16 cellular contexts compared by ENCODE assay signal in the genomic region with DNA sequence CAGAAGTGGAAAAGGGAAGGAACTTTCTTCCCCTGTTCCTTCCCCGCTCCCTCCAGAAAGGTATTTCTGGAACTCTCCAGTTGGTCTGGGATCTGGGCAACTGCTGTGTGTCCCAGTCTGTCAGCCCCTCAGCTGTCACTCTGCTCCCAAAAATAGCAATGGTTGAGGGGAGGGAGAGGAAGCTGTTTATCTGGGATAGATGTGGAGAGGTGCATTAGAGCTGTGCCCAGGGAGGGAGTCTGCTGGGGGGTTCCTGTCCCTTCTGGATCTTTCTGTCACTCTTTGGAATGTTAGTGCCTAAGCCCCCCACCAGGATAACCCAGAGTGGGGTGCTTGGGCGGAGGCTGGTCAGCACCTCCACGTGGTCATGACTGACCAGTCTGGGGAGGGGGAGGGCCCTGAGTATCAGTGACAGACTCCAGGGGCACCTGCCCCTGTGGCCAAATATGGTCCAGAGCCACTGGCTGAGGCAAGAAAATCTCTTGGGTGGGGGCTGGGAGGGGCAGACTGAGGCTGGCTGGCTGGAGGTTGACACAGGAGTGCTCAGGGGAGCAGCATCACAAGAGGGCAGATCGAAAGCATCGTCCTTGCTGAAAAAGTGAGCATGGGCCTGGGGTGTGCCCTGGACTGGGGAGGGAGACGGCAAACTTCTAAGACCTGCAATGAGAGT. TPM values are rescaled to one million over a fixed set of nuclear protein-coding genes. Genes with fewer than 3 reads are reported as not detected.
DNase-seq lines count a peak whose midpoint lies in the region; ATAC-seq and TF ChIP-seq lines count a peak whose summit lies in the region.
"Had no signal": no experiment of that assay in that cellular context is flagged by ENCODE, and none has a peak within 500 bp of the region (broad histone marks: within the 10 kb centered on the region; RNA-seq: fewer than 3 reads in every experiment).

A gene with protein sequence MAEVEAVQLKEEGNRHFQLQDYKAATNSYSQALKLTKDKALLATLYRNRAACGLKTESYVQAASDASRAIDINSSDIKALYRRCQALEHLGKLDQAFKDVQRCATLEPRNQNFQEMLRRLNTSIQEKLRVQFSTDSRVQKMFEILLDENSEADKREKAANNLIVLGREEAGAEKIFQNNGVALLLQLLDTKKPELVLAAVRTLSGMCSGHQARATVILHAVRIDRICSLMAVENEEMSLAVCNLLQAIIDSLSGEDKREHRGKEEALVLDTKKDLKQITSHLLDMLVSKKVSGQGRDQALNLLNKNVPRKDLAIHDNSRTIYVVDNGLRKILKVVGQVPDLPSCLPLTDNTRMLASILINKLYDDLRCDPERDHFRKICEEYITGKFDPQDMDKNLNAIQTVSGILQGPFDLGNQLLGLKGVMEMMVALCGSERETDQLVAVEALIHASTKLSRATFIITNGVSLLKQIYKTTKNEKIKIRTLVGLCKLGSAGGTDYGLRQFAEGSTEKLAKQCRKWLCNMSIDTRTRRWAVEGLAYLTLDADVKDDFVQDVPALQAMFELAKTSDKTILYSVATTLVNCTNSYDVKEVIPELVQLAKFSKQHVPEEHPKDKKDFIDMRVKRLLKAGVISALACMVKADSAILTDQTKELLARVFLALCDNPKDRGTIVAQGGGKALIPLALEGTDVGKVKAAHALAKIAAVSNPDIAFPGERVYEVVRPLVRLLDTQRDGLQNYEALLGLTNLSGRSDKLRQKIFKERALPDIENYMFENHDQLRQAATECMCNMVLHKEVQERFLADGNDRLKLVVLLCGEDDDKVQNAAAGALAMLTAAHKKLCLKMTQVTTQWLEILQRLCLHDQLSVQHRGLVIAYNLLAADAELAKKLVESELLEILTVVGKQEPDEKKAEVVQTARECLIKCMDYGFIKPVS (plus strand): TSS at position 505 of the 670 bp plus-strand sequence. CDS start 447 bp downstream, outside the sequence.

- ATAC-seq in Right ventricle myocardium superior (ENCODE audit: poor library complexity) = peak; percentile 89
- ATAC-seq in upper lobe of right lung = peak; percentile 10
- no peak for ATAC-seq in GM21825 (IDR thresholded peaks at IDR 0.05; ENCODE audit: unreplicated experiment)

- H3K79me1 ChIP-seq in neuronal stem cell (ENCODE audit: low read depth, low read length) = no peaks in the 10 kb centered on the region

- no peak within 1 kb of the TSS for H2BK15ac ChIP-seq in neuronal stem cell (ENCODE audit: low read length)

- H4K91ac ChIP-seq in neuronal stem cell (ENCODE audit: low read depth, low read length, poor library complexity) = no peak within 1 kb of the TSS

- H3K4me2 ChIP-seq in neuronal stem cell (ENCODE audit: insufficient read depth, low read length, poor library complexity, severe bottlenecking) = no peak within 1 kb of the TSS

- H3K14ac ChIP-seq in neuronal stem cell (ENCODE audit: low read length) = no peak within 1 kb of the TSS

- H3K9me3 ChIP-seq in right atrium auricular region (no peaks in the 10 kb centered on the region), neuronal stem cell (replicated peaks in 1 of 2; ENCODE audit: control insufficient read depth in 2 of 2, insufficient read depth in 1 of 2, low read depth in 1 of 2, low read length in 2 of 2) (no peaks in the 10 kb centered on the region), upper lobe of right lung (no peaks in the 10 kb centered on the region)
- H3K9me3 ChIP-seq: BE2C had no signal

- H2BK120ac ChIP-seq in neuronal stem cell (ENCODE audit: low read depth, low read length) = peak within 1 kb of the TSS; percentile 66

- no peak within 1 kb of the TSS for H3K4ac ChIP-seq in neuronal stem cell (ENCODE audit: low read length)

- H2BK5ac ChIP-seq in neuronal stem cell (ENCODE audit: low read length) = peak within 1 kb of the TSS; percentile 14

- H2BK12ac ChIP-seq in neuronal stem cell (ENCODE audit: low read length) = no peak within 1 kb of the TSS

- H3K4me3 ChIP-seq in right atrium auricular region = peak within 1 kb of the TSS; percentile 47 to 48
- H3K4me3 ChIP-seq in neuronal stem cell (ENCODE audit: low read length in 2 of 2) = no peak within 1 kb of the TSS
- no peak within 1 kb of the TSS for H3K4me3 ChIP-seq in upper lobe of right lung

- H3K23ac ChIP-seq in neuronal stem cell (ENCODE audit: low read depth, low read length, poor library complexity) = no peak within 1 kb of the TSS

- WGBS in neuronal stem cell (ENCODE audit: extremely low coverage in 2 of 2, insufficient read length in 2 of 2, insufficient replicate concordance in 1 of 2), 2 donors = no CpG with 5 or more reads among the region's 6 CpGs

- TF ChIP-seq CTCF in right atrium auricular region (IDR thresholded peaks at IDR 0.05) = no peak
- no peak for TF ChIP-seq CTCF in upper lobe of right lung (IDR thresholded peaks at IDR 0.05)
- TF ChIP-seq CTCF in chondrocyte (IDR thresholded peaks at IDR 0.05) = no peak

- H3K4me1 Mint-ChIP-seq in chondrocyte (ENCODE audit: low read depth) = peaks cover under 1% of the 10 kb centered on the region

- H3K9me3 Mint-ChIP-seq in chondrocyte (ENCODE audit: low read depth) = no peaks in the 10 kb centered on the region
- H3K9me3 Mint-ChIP-seq: CD8-positive, alpha-beta memory T cell had no signal

- intact Hi-C loops in Right ventricle myocardium superior (cut with DNase I) (no loop called here), upper lobe of right lung (cut with DNase I) (no loop called here)

- H3K9ac ChIP-seq in neuronal stem cell (ENCODE audit: low read depth, low read length, poor library complexity) = no peak within 1 kb of the TSS

- H3K36me3 ChIP-seq in right atrium auricular region (peaks cover under 1% of the 10 kb centered on the region), neuronal stem cell (replicated peaks in 1 of 2; ENCODE audit: control insufficient read depth in 2 of 2, insufficient read depth in 2 of 2, low read length in 2 of 2) (no peaks in the 10 kb centered on the region), upper lobe of right lung (no peaks in the 10 kb centered on the region)
- H3K36me3 ChIP-seq: BE2C had no signal

- H3K18ac ChIP-seq in neuronal stem cell (ENCODE audit: low read length) = no peak within 1 kb of the TSS

- H3K27ac ChIP-seq in right atrium auricular region (peak within 1 kb of the TSS; percentile 82 to 91), neuronal stem cell (replicated peaks; ENCODE audit: low read length) (no peak within 1 kb of the TSS), upper lobe of right lung (no peak within 1 kb of the TSS)

- no peak within 1 kb of the TSS for H2AFZ ChIP-seq in neuronal stem cell (ENCODE audit: low read length)

- H3K27me3 ChIP-seq in right atrium auricular region (no peaks in the 10 kb centered on the region), neuronal stem cell (ENCODE audit: control insufficient read depth in 3 of 3, insufficient read depth in 3 of 3, low read depth in 1 of 3, low read length in 3 of 3) (peaks cover 0 to 31% (median 0%) of the 10 kb centered on the region in 3 experiments), upper lobe of right lung (no peaks in the 10 kb centered on the region)

- peak within 1 kb of the TSS; percentile 40 for H2AK5ac ChIP-seq in neuronal stem cell (ENCODE audit: low read depth, low read length)

- H3K27me3 Mint-ChIP-seq in chondrocyte (ENCODE audit: low read depth) = peaks cover 13% of the 10 kb centered on the region
- H3K27me3 Mint-ChIP-seq: CD8-positive, alpha-beta memory T cell had no signal

- H3K4me3 Mint-ChIP-seq in chondrocyte (ENCODE audit: unreplicated experiment) = no peak within 1 kb of the TSS

- H3K4me1 ChIP-seq in right atrium auricular region (peaks cover 0 to 10% of the 10 kb centered on the region in 2 donors), neuronal stem cell (ENCODE audit: control insufficient read depth in 2 of 2, insufficient read depth in 1 of 2, low read depth in 1 of 2, low read length in 2 of 2) (no peaks in the 10 kb centered on the region), upper lobe of right lung (no peaks in the 10 kb centered on the region)
- H3K4me1 ChIP-seq: BE2C had no signal

- DNase-seq in Right ventricle myocardium superior (peak; percentile 72), right atrium auricular region (ENCODE audit: low spot score) (peak; percentile 68), neuronal stem cell (ENCODE audit: low spot score) (no peak), upper lobe of right lung (no peak), chondrocyte (ENCODE audit: low spot score) (no peak)
- DNase-seq in stimulated activated CD4-positive, alpha-beta T cell treated with anti-CD3 and anti-CD28 coated beads, Interleukin-1b, Interleukin-23, amount 100 ng/mL, for 48 hours = no peak
- DNase-seq: BE2C; CD8-positive, alpha-beta memory T cell; GF-D8; GOT3; MV-4-11; NCI-H1417 treated with DMSO at 0.1 percent for 48 hours; NCI-H2029; NCI-H510A treated with DMSO at 0.1 percent for 48 hours had no signal

- no peak within 1 kb of the TSS for H4K8ac ChIP-seq in neuronal stem cell (ENCODE audit: low read depth, low read length)

- H3K27ac Mint-ChIP-seq in chondrocyte (ENCODE audit: unreplicated experiment) = no peak within 1 kb of the TSS

- H3K36me3 Mint-ChIP-seq in chondrocyte (ENCODE audit: low read depth) = no peaks in the 10 kb centered on the region
- H3K36me3 Mint-ChIP-seq: CD8-positive, alpha-beta memory T cell had no signal

RNA-seq across cellular contexts. Expression of the gene that starts here (rescaled TPM):
- total RNA-seq in Right ventricle myocardium superior (223 TPM), right atrium auricular region (100 to 1,000 TPM; 118 to 131 TPM), upper lobe of right lung (0.14 TPM), chondrocyte (not detected in 3 replicates)
- polyA plus RNA-seq in neuronal stem cell (2013, experiment 1 of 2) = 0.03 TPM
- polyA plus RNA-seq in neuronal stem cell (2013, experiment 2 of 2) = 0.03 TPM
- total RNA-seq: CD8-positive, alpha-beta memory T cell had no signal
- polyA plus RNA-seq: AG04450 had no signal

Comparison
In these comparisons a context has a peak if more than half of its experiments do, and no peak if none do; other contexts are left out.
1. RNA of the gene that starts here (total RNA-seq): 223 TPM in Right ventricle myocardium superior (single experiment) and 118 to 131 TPM in right atrium auricular region; 0.14 TPM in upper lobe of right lung (single experiment) and not detected in chondrocyte; every median in the first group is over 100 times any median in the second.
2. Peak in ATAC-seq in upper lobe of right lung; RNA of the gene not detected or under 1 TPM.
3. DNase-seq: peak in Right ventricle myocardium superior (single experiment) and right atrium auricular region (single experiment); none in neuronal stem cell (single experiment), upper lobe of right lung (single experiment), chondrocyte (single experiment) and stimulated activated CD4-positive, alpha-beta T cell treated with anti-CD3 and anti-CD28 coated beads, Interleukin-1b, Interleukin-23, amount 100 ng/mL, for 48 hours (single experiment).
4. H3K27ac ChIP-seq: peak in right atrium auricular region (2 of 2); none in neuronal stem cell (single experiment) and upper lobe of right lung (single experiment).
5. H3K4me3 ChIP-seq: peak in right atrium auricular region (2 of 2); none in neuronal stem cell (0 of 2) and upper lobe of right lung (single experiment).